17 cellular contexts compared by ENCODE assay signal in the genomic region with DNA sequence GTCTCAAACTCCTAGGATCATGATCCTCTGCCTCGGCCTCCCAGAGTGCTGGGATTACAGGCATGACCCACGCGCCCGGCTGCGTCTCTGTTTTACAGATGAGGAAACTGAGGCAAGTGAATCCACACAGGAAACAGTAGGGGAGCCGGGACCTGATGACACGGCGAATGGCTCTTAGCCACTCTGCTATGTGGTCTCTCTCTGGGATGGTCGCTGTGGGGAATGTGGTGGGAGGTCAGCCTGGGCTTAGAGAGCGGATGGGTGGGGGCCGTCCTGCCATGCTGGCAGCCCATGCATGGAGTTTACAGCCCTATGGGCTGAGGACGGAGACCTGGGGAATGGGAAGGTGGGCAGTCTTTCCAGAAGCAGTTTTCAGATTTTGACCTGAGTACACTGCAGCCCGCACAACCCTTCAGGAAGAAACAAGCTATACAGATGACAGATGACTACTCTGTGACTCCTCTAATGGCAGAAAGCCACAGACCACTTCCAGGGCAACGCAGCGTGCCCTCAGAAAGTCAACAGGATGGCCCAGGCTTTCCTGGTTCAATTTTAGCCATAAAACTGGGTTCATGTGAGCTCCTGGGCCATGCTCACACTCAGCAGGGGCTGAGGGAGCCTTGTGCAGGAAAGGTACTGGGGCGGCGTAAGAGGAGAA.
DNase-seq lines count a peak whose midpoint lies in the region; ATAC-seq and TF ChIP-seq lines count a peak whose summit lies in the region.
"Had no signal": no experiment of that assay in that cellular context is flagged by ENCODE, and none has a peak within 500 bp of the region (broad histone marks: within the 10 kb centered on the region; RNA-seq: fewer than 3 reads in every experiment).

No MANE protein-coding gene starts in this region.

- no peak overlapping the region for H3K4me3 Mint-ChIP-seq in activated naive CD8-positive, alpha-beta T cell treated with anti-CD3 and anti-CD28 coated beads, Interleukin-2, amount 50 U/mL, for 24 hours
- H3K4me3 Mint-ChIP-seq in natural killer cell, result no peak overlapping the region
- H3K4me3 Mint-ChIP-seq: central memory CD8-positive, alpha-beta T cell had no signal

- H3K27me3 Mint-ChIP-seq in activated naive CD8-positive, alpha-beta T cell treated with anti-CD3 and anti-CD28 coated beads, Interleukin-2, amount 50 U/mL, for 24 hours, result no peaks in the 10 kb centered on the region
- no peaks in the 10 kb centered on the region for H3K27me3 Mint-ChIP-seq in natural killer cell (ENCODE audit: low read depth in 2 of 2)
- H3K27me3 Mint-ChIP-seq: central memory CD8-positive, alpha-beta T cell had no signal

- DNase-seq in ELR (ENCODE audit: low read depth) (peak; percentile 85), IMR-90 (peak; percentile 57), natural killer cell (no peak), LoVo (ENCODE audit: low spot score) (no peak), NCI-H1436 treated with DMSO at 0.1 percent for 48 hours (lab: John Stamatoyannopoulos, UW) (no peak)
- DNase-seq in activated naive CD8-positive, alpha-beta T cell treated with anti-CD3 and anti-CD28 coated beads, Interleukin-2, amount 50 U/mL, for 24 hours, result peak; percentile 5
- DNase-seq: esophagus squamous epithelium, islet precursor cell, KG1, NCI-H2171 treated with DMSO at 0.1 percent for 48 hours, Peyer's patch, T1000 had no signal

- no peak overlapping the region for H3K18ac ChIP-seq in IMR-90 (ENCODE audit: low read depth, low read length)

- dilution Hi-C loops in IMR-90 (cut with HindIII; ENCODE audit: low sequenced_read_pairs, unreplicated experiment), result no loop called here

- H3K27me3 ChIP-seq in IMR-90 (ENCODE audit: control insufficient read depth, insufficient read depth, low read length) (no peaks in the 10 kb centered on the region), gastroesophageal sphincter (no peaks in the 10 kb centered on the region)
- H3K27me3 ChIP-seq: esophagus squamous epithelium, Peyer's patch, tibial artery had no signal

- no peak overlapping the region for H3K27ac Mint-ChIP-seq in activated naive CD8-positive, alpha-beta T cell treated with anti-CD3 and anti-CD28 coated beads, Interleukin-2, amount 50 U/mL, for 24 hours
- H3K27ac Mint-ChIP-seq in natural killer cell, result peak overlapping the region in 1 of 2 donors; percentile 38

- WGBS in IMR-90 (ENCODE audit: extremely low coverage in 2 of 2, insufficient read length in 1 of 2), 2 experiments, result 76% methylated on average over 11 of the region's 17 CpGs; no CpG with 5 or more reads in 1 of the 2 experiments
- WGBS in gastroesophageal sphincter (ENCODE audit: low coverage in 1 of 2), 2 donors, result 89 to 100% methylated on average over 1 to 3 of the region's 17 CpGs

- no peak for TF ChIP-seq RAD21 in IMR-90 (IDR thresholded peaks at IDR 0.05; ENCODE audit: low read length)

- no peak overlapping the region for H2BK20ac ChIP-seq in IMR-90 (ENCODE audit: low read depth, low read length)

- H3K9ac ChIP-seq in IMR-90 (ENCODE audit: low read depth, low read length), result no peak overlapping the region

- no peak for TF ChIP-seq CTCF in IMR-90 (conservative IDR thresholded peaks at IDR 0.05; ENCODE audit: low read depth, low read length)
- TF ChIP-seq CTCF in natural killer cell (IDR thresholded peaks at IDR 0.05), result no peak
- no peak for TF ChIP-seq CTCF in gastroesophageal sphincter (IDR thresholded peaks at IDR 0.05)

- H4K8ac ChIP-seq in IMR-90 (ENCODE audit: low read depth in 2 of 2, low read length in 2 of 2), result no peak overlapping the region

- H4K5ac ChIP-seq in IMR-90 (ENCODE audit: low read depth, low read length), result no peak overlapping the region

- TF ChIP-seq POLR2A in IMR-90 (IDR thresholded peaks at IDR 0.05; ENCODE audit: low read depth, low read length) (no peak), gastroesophageal sphincter (IDR thresholded peaks at IDR 0.05) (no peak)

- no peak overlapping the region for H3K56ac ChIP-seq in IMR-90 (ENCODE audit: extremely low read depth, insufficient read depth, low read length)

- H3K9me3 Mint-ChIP-seq in activated naive CD8-positive, alpha-beta T cell treated with anti-CD3 and anti-CD28 coated beads, Interleukin-2, amount 50 U/mL, for 24 hours, result no peaks in the 10 kb centered on the region
- H3K9me3 Mint-ChIP-seq in natural killer cell, result no peaks in the 10 kb centered on the region
- H3K9me3 Mint-ChIP-seq: central memory CD8-positive, alpha-beta T cell had no signal

- no peak overlapping the region for H4K91ac ChIP-seq in IMR-90 (ENCODE audit: insufficient read depth, low read depth, low read length)

- peak overlapping the region; percentile 58 for H2AK9ac ChIP-seq in IMR-90 (replicated peaks; ENCODE audit: low read depth, low read length, poor library complexity)

- no peak for TF ChIP-seq EP300 in gastroesophageal sphincter (IDR thresholded peaks at IDR 0.05)

- intact Hi-C loops in IMR-90 (cut with micrococcal nuclease) (no loop called here), natural killer cell (cut with micrococcal nuclease) (no loop called here)

- H2AFZ ChIP-seq in IMR-90 (replicated peaks; ENCODE audit: low read length, poor library complexity), result no peak overlapping the region

- no peak overlapping the region; the same call in 1 of the 2 replicates for H3K14ac ChIP-seq in IMR-90 (replicated peaks; ENCODE audit: low read depth, low read length)

- no peak overlapping the region for H2BK5ac ChIP-seq in IMR-90 (ENCODE audit: low read depth, low read length, poor library complexity, severe bottlenecking)

- H3K4me1 ChIP-seq in IMR-90 (ENCODE audit: control insufficient read depth, insufficient read depth, low read length) (peaks cover 5% of the 10 kb centered on the region), gastroesophageal sphincter (no peaks in the 10 kb centered on the region)
- H3K4me1 ChIP-seq: esophagus squamous epithelium, Peyer's patch, tibial artery had no signal

- H3K9me3 ChIP-seq in IMR-90 (ENCODE audit: control insufficient read depth, insufficient read depth, low read length) (no peaks in the 10 kb centered on the region), gastroesophageal sphincter (no peaks in the 10 kb centered on the region)
- H3K9me3 ChIP-seq: esophagus squamous epithelium, Peyer's patch, tibial artery had no signal

- H3K4me1 Mint-ChIP-seq in activated naive CD8-positive, alpha-beta T cell treated with anti-CD3 and anti-CD28 coated beads, Interleukin-2, amount 50 U/mL, for 24 hours, result peaks cover 21% of the 10 kb centered on the region
- H3K4me1 Mint-ChIP-seq in natural killer cell, result peaks cover 16 to 17% of the 10 kb centered on the region in 2 donors

- in situ Hi-C loops in IMR-90 (cut with MboI; ENCODE audit: low sequenced_read_pairs), result no loop called here

- ATAC-seq in IMR-90 (ENCODE audit: low read depth) (peak; percentile 68; the same call in 1 of the 2 replicates), natural killer cell (peak in 2 of 3 donors; percentile 29 to 63), HG02588 (IDR thresholded peaks at IDR 0.05; ENCODE audit: unreplicated experiment) (no peak), gastroesophageal sphincter (no peak)
- ATAC-seq in activated naive CD8-positive, alpha-beta T cell treated with anti-CD3 and anti-CD28 coated beads, Interleukin-2, amount 50 U/mL, for 24 hours, result peak; percentile 65
- ATAC-seq: sciatic nerve had no signal

- no peak overlapping the region for H3K4me2 ChIP-seq in IMR-90 (ENCODE audit: low read depth, low read length)

- peaks cover 0 to 8% of the 10 kb centered on the region in 2 experiments; a peak in 1 of 4 replicates for H3K79me1 ChIP-seq in IMR-90 (ENCODE audit: low read depth in 1 of 2, low read length in 2 of 2)

- no peak overlapping the region for H2BK120ac ChIP-seq in IMR-90 (ENCODE audit: low read depth, low read length)

- H2BK15ac ChIP-seq in IMR-90 (ENCODE audit: low read depth, low read length), result no peak overlapping the region

- no peak overlapping the region for H3K4me3 ChIP-seq in IMR-90 (ENCODE audit: insufficient read depth, low read depth, low read length)
- H3K4me3 ChIP-seq in gastroesophageal sphincter, result no peak overlapping the region
- H3K4me3 ChIP-seq: esophagus squamous epithelium, Peyer's patch, tibial artery had no signal

- H3K36me3 Mint-ChIP-seq in activated naive CD8-positive, alpha-beta T cell treated with anti-CD3 and anti-CD28 coated beads, Interleukin-2, amount 50 U/mL, for 24 hours (ENCODE audit: low read depth), result peaks cover 4% of the 10 kb centered on the region
- no peaks in the 10 kb centered on the region for H3K36me3 Mint-ChIP-seq in natural killer cell

- no TSS peak for BruUV-seq in IMR-90 (replicated peaks; lab: Mats Ljungman, UMichigan)

- H4K20me1 ChIP-seq in IMR-90 (ENCODE audit: insufficient read depth, low read length), result peaks cover 10% of the 10 kb centered on the region; the same call in 1 of the 2 replicates

- H3K36me3 ChIP-seq in IMR-90 (ENCODE audit: control insufficient read depth, insufficient read depth, low read length) (no peaks in the 10 kb centered on the region), gastroesophageal sphincter (peaks cover 0 to 41% of the 10 kb centered on the region in 2 donors)
- H3K36me3 ChIP-seq: Peyer's patch had no signal

- H3K4ac ChIP-seq in IMR-90 (ENCODE audit: low read depth, low read length), result no peak overlapping the region

- POLR2A ChIA-PET in IMR-90 (lab: Charles Lee; ENCODE audit: unreplicated experiment), result no interaction called here

- no peak overlapping the region for H3K23ac ChIP-seq in IMR-90 (ENCODE audit: low read depth, low read length)

- CTCF ChIA-PET in IMR-90 (lab: Yijun Ruan, JAX), result no interaction called here

- peaks cover 19% of the 10 kb centered on the region for H3K9me1 ChIP-seq in IMR-90 (ENCODE audit: insufficient read depth, low read length)

- H2AK5ac ChIP-seq in IMR-90 (ENCODE audit: low read depth, low read length), result 0 out of 2 replicates have a peak overlapping the region, but pooled peaks have one; percentile 57

- H3K27ac ChIP-seq in IMR-90 (ENCODE audit: insufficient read depth, low read length), result no peak overlapping the region
- no peak overlapping the region for H3K27ac ChIP-seq in gastroesophageal sphincter
- H3K27ac ChIP-seq: esophagus squamous epithelium, Peyer's patch, tibial artery had no signal

TF ChIP-seq in IMR-90, 13 proteins besides CTCF, POLR2A, EP300 and RAD21 (continues in another document):
- TF ChIP-seq FOS (IDR thresholded peaks at IDR 0.05; ENCODE audit: low read depth, low read length) (no peak), BHLHE40 (IDR thresholded peaks at IDR 0.05; ENCODE audit: low read depth, low read length) (no peak), CHD1 (IDR thresholded peaks at IDR 0.05; ENCODE audit: low read depth, low read length) (no peak), MXI1 (IDR thresholded peaks at IDR 0.05; ENCODE audit: borderline replicate concordance, low read depth, low read length) (no peak), RFX5 (IDR thresholded peaks at IDR 0.05; ENCODE audit: low read depth, low read length) (no peak)
- TF ChIP-seq, protein P1, sequence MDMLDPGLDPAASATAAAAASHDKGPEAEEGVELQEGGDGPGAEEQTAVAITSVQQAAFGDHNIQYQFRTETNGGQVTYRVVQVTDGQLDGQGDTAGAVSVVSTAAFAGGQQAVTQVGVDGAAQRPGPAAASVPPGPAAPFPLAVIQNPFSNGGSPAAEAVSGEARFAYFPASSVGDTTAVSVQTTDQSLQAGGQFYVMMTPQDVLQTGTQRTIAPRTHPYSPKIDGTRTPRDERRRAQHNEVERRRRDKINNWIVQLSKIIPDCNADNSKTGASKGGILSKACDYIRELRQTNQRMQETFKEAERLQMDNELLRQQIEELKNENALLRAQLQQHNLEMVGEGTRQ (IDR thresholded peaks at IDR 0.05; ENCODE audit: low read depth, low read length), result no peak

Comparison
In these comparisons a context has a peak if more than half of its experiments do, and no peak if none do; other contexts are left out.
1. DNase-seq: peak in ELR (single experiment), IMR-90 (single experiment) and activated naive CD8-positive, alpha-beta T cell treated with anti-CD3 and anti-CD28 coated beads, Interleukin-2, amount 50 U/mL, for 24 hours (single experiment); none in natural killer cell (single experiment), LoVo (single experiment) and NCI-H1436 treated with DMSO at 0.1 percent for 48 hours (single experiment).
2. ATAC-seq: peak in IMR-90 (single experiment), activated naive CD8-positive, alpha-beta T cell treated with anti-CD3 and anti-CD28 coated beads, Interleukin-2, amount 50 U/mL, for 24 hours (single experiment) and natural killer cell (2 of 3); none in HG02588 (single experiment) and gastroesophageal sphincter (single experiment).